Comparison of ENCODE assay signal across 21 cellular contexts in genomic region chr21:31395268-31395667, GRCh38. TPM values are rescaled to one million over a fixed set of nuclear protein-coding genes. Genes with fewer than 3 reads are reported as not detected.
DNase-seq lines count a peak whose midpoint lies in the region; ATAC-seq lines count a peak whose summit lies in the region.
"Had no signal": no experiment of that assay in that cellular context is flagged by ENCODE, and none has a peak within 500 bp of the region (broad histone marks: within the 10 kb centered on the region; RNA-seq: fewer than 3 reads in every experiment).

No MANE protein-coding gene starts in this region.

- POLR2A ChIA-PET in activated CD4-positive, alpha-beta memory T cell treated with anti-CD3 and anti-CD28 coated beads, Interleukin-2, amount 10 ng/mL, durations not matched to agents 7 days and 5 days (lab: Charles Lee), result no interaction called here
- POLR2A ChIA-PET in activated CD4-positive, alpha-beta memory T cell treated with anti-CD3 and anti-CD28 coated beads for 36 hours (lab: Charles Lee), result no interaction called here

- H3K27me3 Mint-ChIP-seq in activated CD4-positive, alpha-beta memory T cell treated with anti-CD3 and anti-CD28 coated beads, Interleukin-2, amount 10 ng/mL, durations not matched to agents 7 days and 5 days, result no peaks in the 10 kb centered on the region
- H3K27me3 Mint-ChIP-seq in activated CD4-positive, alpha-beta memory T cell treated with anti-CD3 and anti-CD28 coated beads for 36 hours, result no peaks in the 10 kb centered on the region
- H3K27me3 Mint-ChIP-seq: activated naive CD8-positive, alpha-beta T cell treated with anti-CD3 and anti-CD28 coated beads for 36 hours had no signal

- no peak overlapping the region for H3K4me3 Mint-ChIP-seq in activated CD4-positive, alpha-beta memory T cell treated with anti-CD3 and anti-CD28 coated beads, Interleukin-2, amount 10 ng/mL, durations not matched to agents 7 days and 5 days
- no peak overlapping the region for H3K4me3 Mint-ChIP-seq in activated CD4-positive, alpha-beta memory T cell treated with anti-CD3 and anti-CD28 coated beads for 36 hours
- H3K4me3 Mint-ChIP-seq: activated naive CD8-positive, alpha-beta T cell treated with anti-CD3 and anti-CD28 coated beads for 36 hours; dendritic cell treated with granulocyte-macrophage colony-stimulating factor and Interleukin-4, amounts not matched to agents 40 ng/mL and 50 ng/mL, for 4 days had no signal

- peaks cover 29% of the 10 kb centered on the region for H3K4me1 Mint-ChIP-seq in activated CD4-positive, alpha-beta memory T cell treated with anti-CD3 and anti-CD28 coated beads, Interleukin-2, amount 10 ng/mL, durations not matched to agents 7 days and 5 days
- H3K4me1 Mint-ChIP-seq in activated CD4-positive, alpha-beta memory T cell treated with anti-CD3 and anti-CD28 coated beads for 36 hours (ENCODE audit: low read depth), result peaks cover 34% of the 10 kb centered on the region

- no peaks in the 10 kb centered on the region for H3K36me3 Mint-ChIP-seq in activated CD4-positive, alpha-beta memory T cell treated with anti-CD3 and anti-CD28 coated beads, Interleukin-2, amount 10 ng/mL, durations not matched to agents 7 days and 5 days (ENCODE audit: low read depth)
- H3K36me3 Mint-ChIP-seq in activated CD4-positive, alpha-beta memory T cell treated with anti-CD3 and anti-CD28 coated beads for 36 hours, result no peaks in the 10 kb centered on the region
- H3K36me3 Mint-ChIP-seq: activated naive CD8-positive, alpha-beta T cell treated with anti-CD3 and anti-CD28 coated beads for 36 hours had no signal

- H3K27ac Mint-ChIP-seq in activated CD4-positive, alpha-beta memory T cell treated with anti-CD3 and anti-CD28 coated beads, Interleukin-2, amount 10 ng/mL, durations not matched to agents 7 days and 5 days, result peak overlapping the region; percentile 24
- H3K27ac Mint-ChIP-seq in activated CD4-positive, alpha-beta memory T cell treated with anti-CD3 and anti-CD28 coated beads for 36 hours, result no peak overlapping the region
- H3K27ac Mint-ChIP-seq: activated naive CD8-positive, alpha-beta T cell treated with anti-CD3 and anti-CD28 coated beads for 36 hours; dendritic cell treated with granulocyte-macrophage colony-stimulating factor and Interleukin-4, amounts not matched to agents 40 ng/mL and 50 ng/mL, for 4 days had no signal

- H3K27ac ChIP-seq in caudate nucleus (ENCODE audit: low read depth, low read length), result peak overlapping the region; percentile 85
- H3K27ac ChIP-seq: C4-2B, epithelial cell of prostate, parathyroid adenoma, stomach had no signal

- no peaks in the 10 kb centered on the region for H3K9me3 Mint-ChIP-seq in activated CD4-positive, alpha-beta memory T cell treated with anti-CD3 and anti-CD28 coated beads, Interleukin-2, amount 10 ng/mL, durations not matched to agents 7 days and 5 days
- no peaks in the 10 kb centered on the region for H3K9me3 Mint-ChIP-seq in activated CD4-positive, alpha-beta memory T cell treated with anti-CD3 and anti-CD28 coated beads for 36 hours
- H3K9me3 Mint-ChIP-seq: activated naive CD8-positive, alpha-beta T cell treated with anti-CD3 and anti-CD28 coated beads for 36 hours had no signal

- CTCF ChIA-PET in activated CD4-positive, alpha-beta memory T cell treated with anti-CD3 and anti-CD28 coated beads, Interleukin-2, amount 10 ng/mL, durations not matched to agents 7 days and 5 days (lab: Charles Lee), result interaction anchor here (1.4 kb wide), 1 partner anchor 47 kb away, joined by 3 read pairs; no protein-coding TSS in a partner anchor
- CTCF ChIA-PET in activated CD4-positive, alpha-beta memory T cell treated with anti-CD3 and anti-CD28 coated beads for 36 hours (lab: Charles Lee), result interaction anchor here (0.6 kb wide), 1 partner anchor 62 kb away, joined by 3 read pairs; no protein-coding TSS in a partner anchor

- DNase-seq in activated CD4-positive, alpha-beta memory T cell treated with anti-CD3 and anti-CD28 coated beads, Interleukin-2, amount 10 ng/mL, durations not matched to agents 7 days and 5 days, result no peak
- DNase-seq in activated CD4-positive, alpha-beta memory T cell treated with anti-CD3 and anti-CD28 coated beads for 36 hours, result no peak
- peak in 45 of 61 donors; percentile 6 to 69 (median 30) for DNase-seq in caudate nucleus (lab: John Stamatoyannopoulos, UW)
- peak; percentile 66 for DNase-seq in midbrain (lab: John Stamatoyannopoulos, UW)
- peak; percentile 66 for DNase-seq in superior temporal gyrus (ENCODE audit: extremely low spot score)
- no peak for DNase-seq in NCI-H748 (lab: John Stamatoyannopoulos, UW; ENCODE audit: unreplicated experiment)
- DNase-seq in NCI-H146 (lab: John Stamatoyannopoulos, UW), result no peak
- DNase-seq: activated CD4-positive, alpha-beta T cell treated with anti-CD3 and anti-CD28 coated beads, Interleukin-2, amount 50 U/mL, for 1 hour; activated naive CD8-positive, alpha-beta T cell treated with anti-CD3 and anti-CD28 coated beads for 36 hours; foreskin fibroblast; GF-D8; NCI-H1105; NCI-H2107; NCI-H526 treated with DMSO at 0.1 percent for 48 hours; stomach had no signal

- ATAC-seq in HG02588 (IDR thresholded peaks at IDR 0.05; ENCODE audit: unreplicated experiment), result no peak
- ATAC-seq: Right ventricle myocardium inferior had no signal

- intact Hi-C loops in activated CD4-positive, alpha-beta memory T cell treated with anti-CD3 and anti-CD28 coated beads for 36 hours (cut with micrococcal nuclease), result no loop called here

RNA-seq across cellular contexts. Expression of gene TIAM1, which starts 51.2 kb away (rescaled TPM):
- 10 to 100 TPM; 57.6 to 60.6 TPM for total RNA-seq in activated CD4-positive, alpha-beta memory T cell treated with anti-CD3 and anti-CD28 coated beads, Interleukin-2, amount 10 ng/mL, durations not matched to agents 7 days and 5 days
- total RNA-seq in activated CD4-positive, alpha-beta memory T cell treated with anti-CD3 and anti-CD28 coated beads for 36 hours, result 10 to 100 TPM; 74.8 to 74.9 TPM

Comparison
In these comparisons a context has a peak if more than half of its experiments do, and no peak if none do; other contexts are left out.
1. DNase-seq: peak in caudate nucleus (45 of 61), midbrain (single experiment) and superior temporal gyrus (single experiment); none in activated CD4-positive, alpha-beta memory T cell treated with anti-CD3 and anti-CD28 coated beads, Interleukin-2, amount 10 ng/mL, durations not matched to agents 7 days and 5 days (single experiment), activated CD4-positive, alpha-beta memory T cell treated with anti-CD3 and anti-CD28 coated beads for 36 hours (single experiment), NCI-H748 (single experiment) and NCI-H146 (single experiment).